ENCODE assay signal across 12 cellular contexts in genomic region chr9:78438765-78439164, GRCh38.
A peak's percentile ranks its signal among the peaks of the same experiment; 100 is the strongest.
DNase-seq lines count a peak whose midpoint lies in the region; ATAC-seq and TF ChIP-seq lines count a peak whose summit lies in the region.
"Had no signal": no experiment of that assay in that cellular context is flagged by ENCODE, and none has a peak within 500 bp of the region (broad histone marks: within the 10 kb centered on the region; RNA-seq: fewer than 3 reads in every experiment).

No MANE protein-coding gene starts in this region.

- H4K20me1 ChIP-seq in Loucy (ENCODE audit: insufficient read depth, low read length, poor library complexity, severe bottlenecking): no peaks in the 10 kb centered on the region

- DNase-seq in AG04449 (ENCODE audit: low read depth, low spot score) (no peak), ecto neural progenitor cell (ENCODE audit: low spot score) (peak; percentile 49), DMS79 (lab: John Stamatoyannopoulos, UW) (no peak), DMS114 treated with DMSO at 0.1 percent for 48 hours (lab: John Stamatoyannopoulos, UW; ENCODE audit: unreplicated experiment) (no peak), GDM1 (lab: John Stamatoyannopoulos, UW) (no peak)

- H3K4me2 ChIP-seq in Loucy (ENCODE audit: low read depth, low read length, poor library complexity, severe bottlenecking): no peak overlapping the region

- no peaks in the 10 kb centered on the region for H3K9me2 ChIP-seq in Loucy (replicated peaks; ENCODE audit: low read depth, low read length)

- POLR2A ChIA-PET in AG04449 (lab: Yijun Ruan, JAX): no interaction called here

- ATAC-seq in GM18868 (IDR thresholded peaks at IDR 0.05; ENCODE audit: unreplicated experiment): no peak

- no peaks in the 10 kb centered on the region for H3K36me3 ChIP-seq in Loucy (ENCODE audit: insufficient read depth, low read length)
- H3K36me3 ChIP-seq in neuron (ENCODE audit: insufficient read depth, low read length): no peaks in the 10 kb centered on the region
- H3K36me3 ChIP-seq: neutrophil, Peyer's patch, right atrium auricular region, tibial artery had no signal

- peak overlapping the region; percentile 41; the same call in 1 of the 2 replicates for H3K4me3 ChIP-seq in AG04449 (ENCODE audit: low read depth, low read length)
- no peak overlapping the region for H3K4me3 ChIP-seq in Loucy (ENCODE audit: low read length, poor library complexity, severe bottlenecking)
- no peak overlapping the region for H3K4me3 ChIP-seq in neuron (ENCODE audit: low read length)
- H3K4me3 ChIP-seq: Peyer's patch, right atrium auricular region had no signal

- H3K9ac ChIP-seq in Loucy (ENCODE audit: low read depth, low read length, poor library complexity, severe bottlenecking): no peak overlapping the region

- H3K27me3 ChIP-seq in Loucy (ENCODE audit: insufficient read depth, low read length, poor library complexity, severe bottlenecking): no peaks in the 10 kb centered on the region
- H3K27me3 ChIP-seq in neuron (ENCODE audit: insufficient read depth, low read length): no peaks in the 10 kb centered on the region
- H3K27me3 ChIP-seq: Peyer's patch, right atrium auricular region had no signal

- no peaks in the 10 kb centered on the region for H3K79me2 ChIP-seq in Loucy (ENCODE audit: insufficient read depth, low read length)

- CTCF ChIA-PET in AG04449 (lab: Yijun Ruan, JAX): interaction anchor here (0.7 to 4.2 kb wide), 43 partner anchors 9 to 1181 kb away, joined by 3 to 47 read pairs (median 4); no protein-coding TSS in a partner anchor

- H3K4me1 ChIP-seq in Loucy (ENCODE audit: insufficient read depth, low read length, poor library complexity, severe bottlenecking) (no peaks in the 10 kb centered on the region), neuron (ENCODE audit: insufficient read depth, low read length) (peaks cover 43% of the 10 kb centered on the region)

- H2AFZ ChIP-seq in Loucy (ENCODE audit: low read length): 0 out of 2 replicates have a peak overlapping the region, but pooled peaks have one; percentile 69
- H2AFZ ChIP-seq in neuron (ENCODE audit: low read depth, low read length): peak overlapping the region; percentile 73

- no peaks in the 10 kb centered on the region for H3F3A ChIP-seq in Loucy (ENCODE audit: low read depth)

- TF ChIP-seq CTCF in AG04449 (IDR thresholded peaks at IDR 0.05; ENCODE audit: insufficient read depth, low read length, missing control alignments): no peak
- TF ChIP-seq CTCF in Loucy (conservative IDR thresholded peaks at IDR 0.05; ENCODE audit: low read length): no peak

- H3K9me3 ChIP-seq in Loucy (ENCODE audit: insufficient read depth, low read depth, low read length) (no peaks in the 10 kb centered on the region), neuron (ENCODE audit: low read length) (no peaks in the 10 kb centered on the region)
- H3K9me3 ChIP-seq: neutrophil, Peyer's patch, right atrium auricular region, tibial artery had no signal
